Comparison of ENCODE assay signal across 7 cellular contexts in genomic region chr9:109053121-109053520, GRCh38. TPM values are rescaled to one million over a fixed set of nuclear protein-coding genes. Genes with fewer than 3 reads are reported as not detected.
DNase-seq lines count a peak whose midpoint lies in the region; TF ChIP-seq lines count a peak whose summit lies in the region.
"Not testable (repeated sequence)": the region's sequence is repeated elsewhere in the genome, so short reads cannot be mapped to it uniquely, and the experiment has no call there.

No MANE protein-coding gene starts in this region.

- H3K36me3 ChIP-seq in SK-N-SH (replicated peaks in 1 of 2; ENCODE audit: control insufficient read depth in 1 of 2, insufficient read depth in 2 of 2, low read length in 1 of 2) = peaks cover 42 to 81% of the 10 kb centered on the region in 2 experiments
- peaks cover 40 to 60% of the 10 kb centered on the region in 2 donors for H3K36me3 ChIP-seq in ascending aorta
- peaks cover 38 to 93% (median 77%) of the 10 kb centered on the region in 4 donors for H3K36me3 ChIP-seq in esophagus muscularis mucosa
- H3K36me3 ChIP-seq in osteoblast (ENCODE audit: insufficient read depth, low read length) = peaks cover 34% of the 10 kb centered on the region
- H3K36me3 ChIP-seq in testis (ENCODE audit: low read depth, missing control alignments) = not testable (repeated sequence)

- H3K36me3 Mint-ChIP-seq in HFFc6 (ENCODE audit: low read depth) = peaks cover 59% of the 10 kb centered on the region

- H3K9ac ChIP-seq in SK-N-SH = not testable (repeated sequence)

- H4K20me1 ChIP-seq in SK-N-SH (ENCODE audit: insufficient read depth); osteoblast (ENCODE audit: insufficient read depth, low read length): not testable (repeated sequence)

- not testable (repeated sequence) for H3K4me3 Mint-ChIP-seq in HFFc6

- H3K27me3 ChIP-seq in SK-N-SH (ENCODE audit: insufficient read depth); ascending aorta; esophagus muscularis mucosa; osteoblast (ENCODE audit: insufficient read depth, low read length); testis: not testable (repeated sequence)

- not testable (repeated sequence) for H3K27me3 Mint-ChIP-seq in HFFc6 (ENCODE audit: insufficient read depth)

- peaks cover 45% of the 10 kb centered on the region for H3K4me1 Mint-ChIP-seq in HFFc6 (ENCODE audit: low read depth)

- DNase-seq in EH (ENCODE audit: low read depth) (peak; percentile 45), esophagus muscularis mucosa (ENCODE audit: extremely low spot score) (peak; percentile 8)
- not testable (repeated sequence) for DNase-seq in HFFc6; SK-N-SH; ascending aorta (ENCODE audit: low spot score in 2 of 2); osteoblast (ENCODE audit: insufficient read length, low spot score, missing footprints); testis

- H3K27ac ChIP-seq in SK-N-SH (ENCODE audit: low read depth in 2 of 2, low read length in 1 of 2) (peak overlapping the region; percentile 18 to 47; a peak in 3 of 4 replicates), ascending aorta (peak overlapping the region; percentile 50 to 57), osteoblast (ENCODE audit: low read depth, low read length) (peak overlapping the region; percentile 43), testis (peak overlapping the region; percentile 51 to 70)
- not testable (repeated sequence) for H3K27ac ChIP-seq in esophagus muscularis mucosa (replicated peaks in 1 of 4)

- TF ChIP-seq CTCF in HFFc6 (IDR thresholded peaks at IDR 0.05); SK-N-SH (IDR thresholded peaks at IDR 0.05); ascending aorta (IDR thresholded peaks at IDR 0.05); esophagus muscularis mucosa (IDR thresholded peaks at IDR 0.05); osteoblast (IDR thresholded peaks at IDR 0.05; ENCODE audit: extremely low read depth, low read depth, low read length); testis (IDR thresholded peaks at IDR 0.05): not testable (repeated sequence)

- not testable (repeated sequence) for H3F3A ChIP-seq in SK-N-SH (replicated peaks; ENCODE audit: insufficient read depth)

- POLR2A ChIA-PET in SK-N-SH (lab: Yijun Ruan, JAX) = not testable (repeated sequence)

- H3K9me3 Mint-ChIP-seq in HFFc6 = not testable (repeated sequence)

- intact Hi-C loops in ascending aorta (cut with DNase I); esophagus muscularis mucosa (cut with DNase I); testis (cut with DNase I; ENCODE audit: low total_unique reads): not testable (repeated sequence)

- TF ChIP-seq EP300 in SK-N-SH (IDR thresholded peaks at IDR 0.05; ENCODE audit: borderline replicate concordance in 1 of 2, low read depth in 1 of 2, low read length in 1 of 2); esophagus muscularis mucosa (IDR thresholded peaks at IDR 0.05): not testable (repeated sequence)

- not testable (repeated sequence) for TF ChIP-seq POLR2A in esophagus muscularis mucosa (IDR thresholded peaks at IDR 0.05; ENCODE audit: low read depth); testis (IDR thresholded peaks at IDR 0.05)

- H3K4me1 ChIP-seq in SK-N-SH (ENCODE audit: control insufficient read depth in 1 of 2, insufficient read depth in 2 of 2, low read depth in 1 of 2, low read length in 1 of 2); ascending aorta: not testable (repeated sequence)
- H3K4me1 ChIP-seq in esophagus muscularis mucosa = peaks cover 0 to 15% (median 0%) of the 10 kb centered on the region in 4 donors
- peaks cover 22% of the 10 kb centered on the region for H3K4me1 ChIP-seq in osteoblast (ENCODE audit: insufficient read depth, low read length)
- peaks cover 16% of the 10 kb centered on the region for H3K4me1 ChIP-seq in testis

- H3K4me2 ChIP-seq in SK-N-SH; osteoblast (ENCODE audit: insufficient read depth, low read length): not testable (repeated sequence)

- CTCF ChIA-PET in SK-N-SH (lab: Yijun Ruan, JAX) = not testable (repeated sequence)

- not testable (repeated sequence) for H3K9me3 ChIP-seq in SK-N-SH; ascending aorta; esophagus muscularis mucosa; osteoblast (ENCODE audit: low read depth, low read length); testis

- not testable (repeated sequence) for H3K4me3 ChIP-seq in SK-N-SH (ENCODE audit: low read depth in 2 of 2, low read length in 1 of 2); ascending aorta; esophagus muscularis mucosa; osteoblast (ENCODE audit: insufficient read depth, low read length); testis

- WGBS in SK-N-SH (ENCODE audit: low lambda C conversion rate) = 82% methylated on average over 4 of the region's 4 CpGs
- WGBS in esophagus muscularis mucosa = 100% methylated on average over 4 of the region's 4 CpGs
- 83 to 94% methylated on average over 4 of the region's 4 CpGs for WGBS in testis, 2 donors

- not testable (repeated sequence) for H2AFZ ChIP-seq in SK-N-SH (ENCODE audit: low read depth); osteoblast (ENCODE audit: low read length)

- H3K9me2 ChIP-seq in SK-N-SH = not testable (repeated sequence)

- H3K27ac Mint-ChIP-seq in HFFc6 = peak overlapping the region; percentile 72

- not testable (repeated sequence) for H3K79me2 ChIP-seq in SK-N-SH (ENCODE audit: insufficient read depth); osteoblast (ENCODE audit: insufficient read depth, low read length)

- TF ChIP-seq RAD21 in SK-N-SH (IDR thresholded peaks at IDR 0.05; ENCODE audit: low read length) = not testable (repeated sequence)

RNA-seq across cellular contexts. Expression of gene CTNNAL1, which starts 39.8 kb away (rescaled TPM):
- total RNA-seq in HFFc6 (2021; fragmentation: NEBNext Ultra II Directional; extraction: Animal tissue kit (Norgen Biotek cat#: 25700)) = 100 to 1,000 TPM in 5 of 6 experiments, 10 to 100 TPM in 1; 95.3 to 112 (median 107) TPM
- 32.8 and 45.0 TPM in 2 replicates for polyA plus RNA-seq in SK-N-SH (2012; rRNA removed)
- 61.3 and 78.0 TPM in 2 replicates for polyA plus RNA-seq in SK-N-SH (2012; cell fraction: cytosol; rRNA removed)
- polyA plus RNA-seq in SK-N-SH (2012; cell fraction: nucleus; rRNA removed) = 18.5 and 32.1 TPM in 2 replicates
- total RNA-seq in ascending aorta = 16.4 TPM
- 10 to 100 TPM; 59.6 to 88.9 (median 69.6) TPM for total RNA-seq in esophagus muscularis mucosa
- 99.0 and 118 TPM in 2 replicates for total RNA-seq in osteoblast
- total RNA-seq in testis = 10 to 100 TPM; 86.4 to 92.7 TPM
- polyA plus RNA-seq in testis (ENCODE audit: insufficient read depth, low read depth, low replicate concordance) = 52.3 TPM
